Comparison of ENCODE assay signal across 11 cellular contexts in the genomic region with DNA sequence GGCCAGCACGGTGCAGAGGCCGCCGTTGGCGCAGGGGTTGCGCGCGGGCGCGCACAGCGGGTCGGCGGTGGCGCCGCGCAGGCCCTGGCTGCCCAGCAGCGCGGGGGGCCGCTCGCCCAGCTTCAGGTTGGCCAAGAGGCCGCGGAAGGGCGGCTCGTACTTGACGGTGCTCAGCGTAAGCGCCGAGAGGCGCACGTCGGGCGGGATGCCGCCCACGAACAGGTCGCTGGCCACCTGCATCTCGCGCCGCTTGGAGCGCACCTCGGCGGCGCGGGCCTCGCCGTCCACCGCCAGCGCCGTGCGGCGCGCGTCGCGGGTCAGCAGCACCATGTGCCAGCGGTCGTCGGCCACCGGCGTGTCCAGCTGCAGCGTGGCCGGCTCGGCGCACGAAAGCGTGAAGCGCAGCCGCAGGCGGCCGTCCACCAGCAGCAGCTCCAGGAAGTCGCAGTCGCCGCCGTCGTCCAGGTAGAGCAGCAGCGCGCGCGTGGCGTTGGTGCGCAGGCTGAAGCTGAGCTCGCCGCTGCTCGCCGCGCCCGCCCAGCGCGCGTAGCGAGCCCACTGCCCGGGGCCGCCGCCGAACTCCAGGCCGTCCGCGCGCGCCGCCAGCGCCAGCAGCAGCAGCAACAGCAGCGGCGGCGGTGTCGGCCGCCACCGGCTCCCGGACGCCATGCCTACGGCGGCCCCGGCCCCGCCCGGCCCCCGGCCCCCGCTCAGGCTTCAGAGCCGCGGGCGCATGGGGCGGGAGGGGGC. TPM values are rescaled to one million over a fixed set of nuclear protein-coding genes. Genes with fewer than 3 reads are reported as not detected.
DNase-seq lines count a peak whose midpoint lies in the region; ATAC-seq, FAIRE-seq and TF ChIP-seq lines count a peak whose summit lies in the region.
"Had no signal": no experiment of that assay in that cellular context is flagged by ENCODE, and none has a peak within 500 bp of the region (broad histone marks: within the 10 kb centered on the region; RNA-seq: fewer than 3 reads in every experiment).

No MANE protein-coding gene starts in this region.

- TF ChIP-seq POLR2A in gastroesophageal sphincter (IDR thresholded peaks at IDR 0.05) (no peak), tibial nerve (IDR thresholded peaks at IDR 0.05) (no peak)

- peaks cover 15% of the 10 kb centered on the region for H3K36me3 Mint-ChIP-seq in T-helper 17 cell (ENCODE audit: low read depth)

- no peak for TF ChIP-seq EP300 in gastroesophageal sphincter (IDR thresholded peaks at IDR 0.05)
- TF ChIP-seq EP300 in tibial nerve (IDR thresholded peaks at IDR 0.05), result no peak

- H3K9me3 ChIP-seq in T-helper 17 cell (ENCODE audit: control insufficient read depth, low read length, poor library complexity, severe bottlenecking) (no peaks in the 10 kb centered on the region), gastroesophageal sphincter (no peaks in the 10 kb centered on the region), small intestine (ENCODE audit: control insufficient read depth, low read depth) (no peaks in the 10 kb centered on the region), tibial nerve (no peaks in the 10 kb centered on the region)
- H3K9me3 ChIP-seq: sigmoid colon, uterus had no signal

- TF ChIP-seq CTCF in gastroesophageal sphincter (IDR thresholded peaks at IDR 0.05), result no peak
- no peak for TF ChIP-seq CTCF in tibial nerve (IDR thresholded peaks at IDR 0.05)

- no CpG with 5 or more reads among the region's 119 CpGs for WGBS in gastroesophageal sphincter (ENCODE audit: low coverage in 1 of 2), 2 donors
- WGBS in small intestine, 3 donors, result 3 to 6% (median 3%) methylated on average over 88 to 119 of the region's 119 CpGs
- 0 to 1% methylated on average over 5 to 15 of the region's 119 CpGs for WGBS in tibial nerve, 2 donors

- peaks cover 21% of the 10 kb centered on the region for H3K4me1 Mint-ChIP-seq in T-helper 17 cell

- no peak overlapping the region for H3K4me3 Mint-ChIP-seq in T-helper 17 cell

- H3K27me3 Mint-ChIP-seq in T-helper 17 cell, result peaks cover 85% of the 10 kb centered on the region

- peak; percentile 18 to 25 for DNase-seq in NOMO-1 (lab: John Stamatoyannopoulos, UW; ENCODE audit: unreplicated experiment in 2 of 2)
- no peak for DNase-seq in NOMO-1 treated with dmso at 0.1 percent for 144 hours (lab: John Stamatoyannopoulos, UW; ENCODE audit: unreplicated experiment)
- no peak for DNase-seq in T-helper 17 cell
- peak; percentile 15 for DNase-seq in small intestine
- DNase-seq in tibial nerve (ENCODE audit: low spot score in 2 of 2), result no peak
- DNase-seq: sigmoid colon had no signal

- H3K27me3 ChIP-seq in gastroesophageal sphincter (peaks cover 100% of the 10 kb centered on the region), small intestine (ENCODE audit: control insufficient read depth in 2 of 2, insufficient read depth in 2 of 2, low read length in 2 of 2) (peaks cover 19 to 59% of the 10 kb centered on the region in 2 donors), tibial nerve (peaks cover 0 to 92% of the 10 kb centered on the region in 2 donors)

- peak; percentile 51 for ATAC-seq in T-helper 17 cell
- peak; percentile 66 for ATAC-seq in gastroesophageal sphincter
- ATAC-seq in GM18517 (IDR thresholded peaks at IDR 0.05; ENCODE audit: unreplicated experiment), result no peak
- no peak for ATAC-seq in HG03135 (IDR thresholded peaks at IDR 0.05; ENCODE audit: unreplicated experiment)

- peaks cover 0 to 28% (median 0%) of the 10 kb centered on the region in 3 donors for H3K4me1 ChIP-seq in gastroesophageal sphincter
- peaks cover 0 to 2% of the 10 kb centered on the region in 2 donors for H3K4me1 ChIP-seq in small intestine (ENCODE audit: control insufficient read depth in 2 of 2, insufficient read depth in 1 of 2, low read depth in 1 of 2, low read length in 1 of 2)
- H3K4me1 ChIP-seq in tibial nerve, result peaks cover 0 to 28% (median 2%) of the 10 kb centered on the region in 4 donors

- H3K27ac Mint-ChIP-seq in T-helper 17 cell, result no peak overlapping the region

- no peak for FAIRE-seq in small intestine (lab: Jason Lieb, UNC)

- H3K4me3 ChIP-seq in gastroesophageal sphincter, result peak overlapping the region in 1 of 2 donors; percentile 29
- H3K4me3 ChIP-seq in small intestine (ENCODE audit: low read depth in 1 of 2, low read length in 2 of 2), result peak overlapping the region in 1 of 2 donors; percentile 24
- H3K4me3 ChIP-seq in tibial nerve, result peak overlapping the region in 1 of 4 donors; percentile 15
- H3K4me3 ChIP-seq: uterus had no signal

- H3K27ac ChIP-seq in gastroesophageal sphincter (no peak overlapping the region), small intestine (ENCODE audit: low read depth in 1 of 2, low read length in 1 of 2) (no peak overlapping the region), tibial nerve (no peak overlapping the region)
- H3K27ac ChIP-seq: C4-2B, sigmoid colon, uterus had no signal

- H3K36me3 ChIP-seq in gastroesophageal sphincter (no peaks in the 10 kb centered on the region), small intestine (ENCODE audit: control insufficient read depth in 2 of 2, insufficient read depth in 2 of 2, low read length in 2 of 2) (no peaks in the 10 kb centered on the region), tibial nerve (no peaks in the 10 kb centered on the region)
- H3K36me3 ChIP-seq: sigmoid colon, uterus had no signal

RNA-seq across cellular contexts. Expression of a gene that starts 9.8 kb away (rescaled TPM):
- total RNA-seq in T-helper 17 cell (under 1 TPM; 0.21 to 0.32 TPM), gastroesophageal sphincter (10 to 100 TPM in 1 of 4 donors, 1 to 10 TPM in 3; 3.4 to 25.4 (median 5.0) TPM), tibial nerve (10 to 100 TPM in 2 of 4 donors, 1 to 10 TPM in 2; 1.7 to 25.5 (median 8.7) TPM)
- polyA plus RNA-seq in small intestine, result 1 to 10 TPM in 2 of 3 donors, under 1 TPM in 1; 0.45 to 4.4 (median 1.1) TPM

RNA-seq across cellular contexts. Expression of a gene that starts 30.7 kb away (rescaled TPM):
- 100 to 1,000 TPM; 464 to 502 TPM for total RNA-seq in T-helper 17 cell
- 10 to 100 TPM; 34.5 to 84.9 (median 41.1) TPM for total RNA-seq in gastroesophageal sphincter
- polyA plus RNA-seq in small intestine, result 10 to 100 TPM in 1 of 3 donors, 1 to 10 TPM in 2; 2.9 to 14.6 (median 4.6) TPM
- total RNA-seq in tibial nerve, result 10 to 100 TPM; 35.4 to 87.0 (median 59.0) TPM

RNA-seq across cellular contexts. Expression of a gene that starts 46.6 kb away (rescaled TPM):
- total RNA-seq in T-helper 17 cell (10 to 100 TPM; 11.8 to 27.1 TPM), gastroesophageal sphincter (10 to 100 TPM; 10.5 to 55.2 (median 32.8) TPM), tibial nerve (10 to 100 TPM in 2 of 4 donors, 1 to 10 TPM in 2; 2.1 to 18.6 (median 9.9) TPM)
- polyA plus RNA-seq in small intestine, result 1 to 10 TPM in 2 of 3 donors, under 1 TPM in 1; 0.54 to 1.5 (median 1.1) TPM

Comparison
In these comparisons a context has a peak if more than half of its experiments do, and no peak if none do; other contexts are left out.
1. DNase-seq: peak in NOMO-1 (2 of 2) and small intestine (single experiment); none in NOMO-1 treated with dmso at 0.1 percent for 144 hours (single experiment), T-helper 17 cell (0 of 3) and tibial nerve (0 of 2).
2. ATAC-seq: peak in T-helper 17 cell (single experiment) and gastroesophageal sphincter (single experiment); none in GM18517 (single experiment) and HG03135 (single experiment).
3. RNA of a gene that starts 30.7 kb away (total RNA-seq): 464 to 502 TPM in T-helper 17 cell; 35.4 to 87.0 TPM in tibial nerve and 34.5 to 84.9 TPM in gastroesophageal sphincter; every median in the first group is over 4 times any median in the second.